8 cellular contexts compared by ENCODE assay signal in the genomic region with DNA sequence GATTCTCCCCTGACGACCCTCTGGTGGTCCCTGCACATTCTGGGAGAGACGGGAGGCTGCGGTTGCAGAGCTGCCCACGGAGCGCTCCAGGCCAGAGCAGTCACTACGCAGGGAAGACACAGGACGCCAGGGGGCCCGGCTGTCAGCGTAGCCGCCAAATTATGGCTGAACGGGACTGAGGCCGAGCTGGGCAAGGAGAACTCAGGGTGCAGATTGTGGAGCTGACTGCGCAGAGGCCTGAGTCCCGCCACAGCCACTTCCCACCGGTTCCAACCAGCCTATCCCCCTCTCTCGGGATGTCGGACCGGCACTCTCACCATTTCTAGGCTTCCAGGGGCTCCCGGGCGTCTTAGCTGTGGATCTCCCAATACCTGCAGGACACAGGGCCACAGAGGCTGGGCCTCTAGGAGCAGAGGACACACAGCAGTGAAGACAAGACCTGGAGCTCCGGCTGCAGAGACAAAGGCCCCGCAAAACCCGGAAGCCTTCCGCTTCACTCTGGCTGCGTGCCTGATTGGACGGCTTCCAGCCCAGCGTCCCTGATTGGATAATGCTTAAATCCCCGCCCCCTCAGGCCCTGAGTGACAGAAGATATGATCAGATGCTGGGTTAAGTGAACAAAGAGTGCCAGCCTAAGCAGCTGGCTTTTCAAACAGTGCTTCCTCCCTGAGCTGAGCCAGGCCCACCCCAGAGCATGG. TPM values are rescaled to one million over a fixed set of nuclear protein-coding genes. Genes with fewer than 3 reads are reported as not detected.
DNase-seq lines count a peak whose midpoint lies in the region; ATAC-seq and TF ChIP-seq lines count a peak whose summit lies in the region.

ZNF737 (minus strand) TSS at position 461 of the 698 bp plus-strand sequence; CDS start at position 320, 141 bp downstream.

- no peaks in the 10 kb centered on the region for H3K36me3 ChIP-seq in adrenal gland (replicated peaks in 1 of 2)
- peaks cover 0 to 16% (median 3%) of the 10 kb centered on the region in 9 donors for H3K36me3 ChIP-seq in heart left ventricle
- H3K36me3 ChIP-seq in transverse colon: peaks cover 0 to 34% (median 5%) of the 10 kb centered on the region in 4 donors

- in situ Hi-C loops in transverse colon (cut with MboI; ENCODE audit: low pct_ligation_motif_present in 1 of 4, low pct_unique_long_range_greater_than_20kb in 1 of 4, low sequenced_read_pairs in 3 of 4): no loop called here

- TF ChIP-seq POLR2A in adrenal gland (IDR thresholded peaks at IDR 0.05) (peak; percentile 80 to 96), heart left ventricle (IDR thresholded peaks at IDR 0.05) (peak in 1 of 2 donors; percentile 77), transverse colon (IDR thresholded peaks at IDR 0.05) (peak; percentile 80)

- peak; percentile 90 for ATAC-seq in GM21737 (IDR thresholded peaks at IDR 0.05; ENCODE audit: unreplicated experiment)
- ATAC-seq in heart left ventricle: peak; percentile 95 to 99 (median 98)

- H3K4me1 ChIP-seq in adrenal gland (replicated peaks in 1 of 2) (peaks cover 31 to 35% of the 10 kb centered on the region in 2 donors), heart left ventricle (peaks cover 0 to 17% (median 7%) of the 10 kb centered on the region in 12 donors), transverse colon (peaks cover 0 to 17% (median 6%) of the 10 kb centered on the region in 4 donors)

- intact Hi-C loops in adrenal gland (cut with DNase I) (no loop called here), heart left ventricle (cut with DNase I) (loop anchor here in 7 of 10 donors (2.0 to 10.0 kb wide), 7 partner anchors 89 to 359 kb away; partner anchors contain the start of genes ZNF626 (in 4 of the 7), ZNF66 (in 2 of the 7) and ZNF85 (in 2 of the 7)), transverse colon (cut with DNase I; ENCODE audit: low total_unique reads) (no loop called here)

- H3K9me3 ChIP-seq in adrenal gland (replicated peaks in 1 of 3) (no peaks in the 10 kb centered on the region), heart left ventricle (peaks cover 0 to 47% (median 1%) of the 10 kb centered on the region in 12 donors), transverse colon (peaks cover 13 to 14% of the 10 kb centered on the region in 2 donors)

- H3K4me3 ChIP-seq in adrenal gland (peak within 1 kb of the TSS; percentile 5 to 87 (median 64)), heart left ventricle (peak within 1 kb of the TSS; percentile 46 to 87 (median 70)), transverse colon (peak within 1 kb of the TSS; percentile 46 to 76 (median 58))

- 0 to 1% (median 0%) methylated on average over 18 to 28 of the region's 28 CpGs for WGBS in adrenal gland, 4 donors
- 0 to 1% (median 0%) methylated on average over 3 to 28 of the region's 28 CpGs for WGBS in heart left ventricle, 4 donors
- WGBS in transverse colon (ENCODE audit: low coverage in 1 of 2), 2 donors: 0 to 2% methylated on average over 1 to 22 of the region's 28 CpGs

- TF ChIP-seq CTCF in adrenal gland (IDR thresholded peaks at IDR 0.05): peak in 5 of 6 experiments; percentile 10 to 58 (median 40)
- TF ChIP-seq CTCF in heart left ventricle (IDR thresholded peaks at IDR 0.05): peak in 10 of 12 donors; percentile 17 to 57 (median 38)
- TF ChIP-seq CTCF in transverse colon (IDR thresholded peaks at IDR 0.05): peak; percentile 24 to 52 (median 32)

- DNase-seq in EL (peak; percentile 97), LHCN-M2 (ENCODE audit: low read depth) (peak; percentile 96), SW480 (ENCODE audit: low spot score) (peak; percentile 12), adrenal gland (peak; percentile 97 to 100 (median 99)), heart left ventricle (peak; percentile 96 to 98 (median 97)), pons (ENCODE audit: low spot score) (peak; percentile 98), transverse colon (peak; percentile 95)

- no peak for TF ChIP-seq EP300 in transverse colon (IDR thresholded peaks at IDR 0.05; ENCODE audit: low read depth)

- no peaks in the 10 kb centered on the region for H3K27me3 ChIP-seq in adrenal gland
- no peaks in the 10 kb centered on the region for H3K27me3 ChIP-seq in heart left ventricle
- H3K27me3 ChIP-seq in transverse colon: no peaks in the 10 kb centered on the region

- H3K27ac ChIP-seq in adrenal gland: peak within 1 kb of the TSS; percentile 55 to 96 (median 88)
- peak within 1 kb of the TSS; percentile 51 to 94 (median 89) for H3K27ac ChIP-seq in heart left ventricle
- H3K27ac ChIP-seq in transverse colon: peak within 1 kb of the TSS; percentile 86 to 89 (median 88)

RNA-seq across cellular contexts. Expression of gene ZNF737, which starts in this region (rescaled TPM):
- total RNA-seq in LHCN-M2 (2014; rRNA removed) (12.7 and 13.3 TPM in 2 replicates), adrenal gland (10 to 100 TPM; 15.2 to 72.3 (median 37.5) TPM), heart left ventricle (1 to 10 TPM; 2.7 to 8.8 (median 5.3) TPM), transverse colon (10 to 100 TPM in 3 of 4 donors, 1 to 10 TPM in 1; 5.6 to 16.4 (median 13.6) TPM)
- 1.6 TPM for polyA plus RNA-seq in LHCN-M2 (2012)
- polyA plus RNA-seq in adrenal gland (10 to 100 TPM in 1 of 3 donors, 1 to 10 TPM in 2; 2.0 to 28.8 (median 5.1) TPM), heart left ventricle (1 to 10 TPM; 2.1 to 3.5 TPM)

Comparison
In these comparisons a context has a peak if more than half of its experiments do, and no peak if none do; other contexts are left out.
1. Peak in every context shown above with its lines: DNase-seq, ATAC-seq, H3K4me3 ChIP-seq and H3K27ac ChIP-seq.
2. DNase-seq: peak in every context shown above with its lines; median percentile 99 in adrenal gland; 98 in pons; 97 in EL; 97 in heart left ventricle; 96 in LHCN-M2; 95 in transverse colon; 12 in SW480.
3. intact Hi-C loops: an anchor here in heart left ventricle (2.0 to 10.0 kb wide); none called in adrenal gland and transverse colon.